Comparison of ENCODE assay signal across 10 cellular contexts in genomic region chr4:3077796-3078195, GRCh38. TPM values are rescaled to one million over a fixed set of nuclear protein-coding genes. Genes with fewer than 3 reads are reported as not detected.
DNase-seq lines count a peak whose midpoint lies in the region; ATAC-seq, FAIRE-seq and TF ChIP-seq lines count a peak whose summit lies in the region.
"Had no signal": no experiment of that assay in that cellular context is flagged by ENCODE, and none has a peak within 500 bp of the region (broad histone marks: within the 10 kb centered on the region; RNA-seq: fewer than 3 reads in every experiment).

No MANE protein-coding gene starts in this region.

- BruUV-seq in HepG2 (replicated peaks; lab: Mats Ljungman, UMichigan), result no TSS peak

- H2BK12ac ChIP-seq in trophoblast cell (ENCODE audit: low read length), result no peak overlapping the region

- H3K14ac ChIP-seq in trophoblast cell (ENCODE audit: low read length), result no peak overlapping the region

- H3K4me1 ChIP-seq in HepG2 (ENCODE audit: insufficient read depth, low read length) (peaks cover 41% of the 10 kb centered on the region), right lobe of liver (peaks cover 0 to 26% (median 2%) of the 10 kb centered on the region in 4 donors), trophoblast cell (ENCODE audit: control insufficient read depth in 1 of 2, insufficient read depth in 2 of 2, low read length in 2 of 2) (peaks cover 11 to 13% of the 10 kb centered on the region in 2 experiments)

- H3K27me3 ChIP-seq in HepG2 (ENCODE audit: control insufficient read depth in 1 of 2, insufficient read depth in 2 of 2, low read length in 2 of 2) (no peaks in the 10 kb centered on the region; a peak in 1 of 5 replicates), right lobe of liver (no peaks in the 10 kb centered on the region), trophoblast cell (ENCODE audit: insufficient read depth, low read length) (no peaks in the 10 kb centered on the region)

- no peak overlapping the region for H3K18ac ChIP-seq in trophoblast cell (ENCODE audit: low read length)

- ATAC-seq in HepG2 (no peak), right lobe of liver (no peak), GM21737 (IDR thresholded peaks at IDR 0.05; ENCODE audit: unreplicated experiment) (peak; percentile 21)
- ATAC-seq: GM23338 had no signal

- TF ChIP-seq CTCF in HepG2 (CRISPR knock-in tag; IDR thresholded peaks at IDR 0.05) (no peak), right lobe of liver (IDR thresholded peaks at IDR 0.05) (no peak)

- TF ChIP-seq EP300 in HepG2 (IDR thresholded peaks at IDR 0.05; ENCODE audit: low read depth in 2 of 2, low read length in 2 of 2), result no peak
- no peak for TF ChIP-seq EP300 in HepG2 (CRISPR knock-in tag; IDR thresholded peaks at IDR 0.05; ENCODE audit: borderline replicate concordance)

- H3K4me2 ChIP-seq in HepG2 (ENCODE audit: low read depth, low read length) (peak overlapping the region; percentile 7; the same call in 1 of the 2 replicates), trophoblast cell (ENCODE audit: low read length) (no peak overlapping the region)
- H3K4me2 ChIP-seq: GM23338 had no signal

- FAIRE-seq in HepG2 (lab: Jason Lieb, UNC), result no peak

- intact Hi-C loops in HepG2 (cut with micrococcal nuclease; ENCODE audit: unreplicated experiment), result no loop called here
- intact Hi-C loops in right lobe of liver (cut with DNase I), result no loop called here

- H2BK5ac ChIP-seq in trophoblast cell (ENCODE audit: low read depth, low read length, poor library complexity), result no peak overlapping the region

- H3K79me2 ChIP-seq in HepG2 (ENCODE audit: insufficient read depth, low read length) (peaks cover 70% of the 10 kb centered on the region), trophoblast cell (ENCODE audit: control insufficient read depth, insufficient read depth, low read length, poor library complexity) (peaks cover 8% of the 10 kb centered on the region)

- H3K9me3 ChIP-seq in HepG2 (ENCODE audit: low read length) (no peaks in the 10 kb centered on the region), right lobe of liver (no peaks in the 10 kb centered on the region), trophoblast cell (ENCODE audit: insufficient read depth, low read depth, low read length) (no peaks in the 10 kb centered on the region)

- H3K4ac ChIP-seq in trophoblast cell (ENCODE audit: low read depth, low read length), result peak overlapping the region; percentile 90

- H3K36me3 ChIP-seq in HepG2 (replicated peaks in 1 of 2; ENCODE audit: control insufficient read depth in 1 of 2, insufficient read depth in 2 of 2, low read length in 2 of 2) (peaks cover 2 to 3% of the 10 kb centered on the region in 2 experiments; a peak in 2 of 5 replicates), right lobe of liver (no peaks in the 10 kb centered on the region), trophoblast cell (ENCODE audit: control insufficient read depth in 1 of 2, insufficient read depth in 2 of 2, low read length in 2 of 2) (peaks cover 0 to 2% of the 10 kb centered on the region in 2 experiments)

- no peak for TF ChIP-seq POLR2A in HepG2 (IDR thresholded peaks at IDR 0.05; ENCODE audit: insufficient read depth in 1 of 2, low read depth in 2 of 2, low read length in 2 of 2)
- no peak for TF ChIP-seq POLR2A in right lobe of liver (IDR thresholded peaks at IDR 0.05)

- WGBS in HepG2 (ENCODE audit: low lambda C conversion rate), result 92% methylated on average over 2 of the region's 2 CpGs
- WGBS in right lobe of liver (ENCODE audit: insufficient coverage, low coverage, low lambda C conversion rate, missing lambda C conversion rate), result 70% methylated on average over 2 of the region's 2 CpGs
- WGBS in trophoblast cell (ENCODE audit: extremely low coverage, insufficient coverage, insufficient read length), result no CpG with 5 or more reads among the region's 2 CpGs

- no peak overlapping the region for H4K8ac ChIP-seq in trophoblast cell (ENCODE audit: low read depth, low read length)

- H3K79me1 ChIP-seq in trophoblast cell (ENCODE audit: low read length), result peaks cover 7% of the 10 kb centered on the region

- H4K12ac ChIP-seq in trophoblast cell (ENCODE audit: low read depth, low read length), result no peak overlapping the region

- POLR2A ChIA-PET in HepG2 (lab: Yijun Ruan, JAX), result no interaction called here

- H2AK5ac ChIP-seq in trophoblast cell (ENCODE audit: low read length), result no peak overlapping the region

- no peak overlapping the region for H2BK120ac ChIP-seq in trophoblast cell (ENCODE audit: insufficient read depth, low read length, poor library complexity)

- in situ Hi-C loops in HepG2 (cut with HindIII; ENCODE audit: extremely low pct_ligation_motif_present, low pct_unique_long_range_greater_than_20kb), result no loop called here

- no peak for TF ChIP-seq RAD21 in HepG2 (CRISPR knock-in tag; IDR thresholded peaks at IDR 0.05)

- no peak overlapping the region for H3K4me3 ChIP-seq in HepG2 (replicated peaks in 1 of 3; ENCODE audit: insufficient read depth in 1 of 3, low read depth in 2 of 3, low read length in 3 of 3)
- no peak overlapping the region for H3K4me3 ChIP-seq in right lobe of liver
- H3K4me3 ChIP-seq in trophoblast cell (ENCODE audit: low read depth, low read length), result no peak overlapping the region
- H3K4me3 ChIP-seq: GM23338 had no signal

- no peak overlapping the region for H3K23ac ChIP-seq in trophoblast cell (ENCODE audit: low read length)

- DNase-seq in HepG2 (ENCODE audit: low spot score), result no peak
- no peak for DNase-seq in right lobe of liver
- DNase-seq in NOMO-1 (lab: John Stamatoyannopoulos, UW; ENCODE audit: unreplicated experiment in 2 of 2), result peak; percentile 10 to 17
- DNase-seq in trophoblast cell, result no peak
- DNase-seq in activated CD8-positive, alpha-beta memory T cell treated with anti-CD3 and anti-CD28 coated beads for 24 hours, result no peak
- DNase-seq in DMS153 (lab: John Stamatoyannopoulos, UW), result no peak
- DNase-seq in occipital lobe (lab: John Stamatoyannopoulos, UW), result no peak

- H2AFZ ChIP-seq in HepG2 (ENCODE audit: low read length) (no peak overlapping the region), trophoblast cell (ENCODE audit: insufficient read depth, low read length, poor library complexity) (no peak overlapping the region)
- H2AFZ ChIP-seq: GM23338 had no signal

- H3K27ac ChIP-seq in HepG2 (ENCODE audit: extremely low read length, insufficient read depth, low read length) (no peak overlapping the region), right lobe of liver (no peak overlapping the region), trophoblast cell (ENCODE audit: low read depth, low read length) (no peak overlapping the region)

- no peak overlapping the region for H3K9ac ChIP-seq in HepG2 (ENCODE audit: insufficient read depth, low read depth, low read length)
- H3K9ac ChIP-seq in trophoblast cell (ENCODE audit: low read length), result no peak overlapping the region

- peaks cover 10% of the 10 kb centered on the region for H4K20me1 ChIP-seq in HepG2 (ENCODE audit: insufficient read depth, low read length)

- H4K91ac ChIP-seq in trophoblast cell (ENCODE audit: low read depth, low read length), result no peak overlapping the region

- CTCF ChIA-PET in HepG2 (lab: Yijun Ruan, JAX; ENCODE audit: low intra/inter-chr PET ratio, low total read pairs), result no interaction called here

RNA-seq across cellular contexts. Expression of gene HTT, which starts 3.3 kb away (rescaled TPM):
- total RNA-seq in HepG2 (2016; rRNA removed; fragmentation: Illumina TruSeq; extraction: Trizol) (19.5 and 34.3 TPM in 2 replicates), right lobe of liver (10 to 100 TPM; 25.5 to 37.8 (median 30.3) TPM), occipital lobe (71.1 TPM)
- total RNA-seq in HepG2 (2016; cell fraction: cytosol; rRNA removed; fragmentation: Illumina TruSeq; extraction: Trizol; ENCODE audit: low read depth), result 8.9 and 9.0 TPM in 2 replicates
- total RNA-seq in HepG2 (2016; cell fraction: insoluble cytoplasmic fraction; rRNA removed; fragmentation: Illumina TruSeq; extraction: Trizol), result 19.6 and 34.7 TPM in 2 replicates
- 12.0 and 13.5 TPM in 2 replicates for total RNA-seq in HepG2 (2016; cell fraction: membrane; rRNA removed; fragmentation: Illumina TruSeq; extraction: Trizol)
- 44.5 and 53.3 TPM in 2 replicates for total RNA-seq in HepG2 (2016; cell fraction: nucleus; rRNA removed; fragmentation: Illumina TruSeq; extraction: Trizol)
- 17.5 and 21.0 TPM in 2 replicates for polyA plus RNA-seq in HepG2 (2011; rRNA removed)
- 8.1 and 12.3 TPM in 2 replicates for polyA plus RNA-seq in HepG2 (2011; cell fraction: cytosol; rRNA removed)
- polyA plus RNA-seq in HepG2 (2011; cell fraction: nucleus; rRNA removed), result 77.2 and 88.2 TPM in 2 replicates
- polyA plus RNA-seq in HepG2 (2012), result 19.2 and 21.9 TPM in 2 replicates
- 0.76 and 0.89 TPM in 2 replicates for polyA plus RNA-seq in HepG2 (2016; cell fraction: cytosol; fragmentation: Illumina TruSeq; extraction: Trizol; ENCODE audit: low read depth)
- polyA plus RNA-seq in HepG2 (2016; cell fraction: insoluble cytoplasmic fraction; fragmentation: Illumina TruSeq; extraction: Trizol; ENCODE audit: low read depth), result 11.2 and 16.6 TPM in 2 replicates
- 1.9 and 2.0 TPM in 2 replicates for polyA plus RNA-seq in HepG2 (2016; cell fraction: membrane; fragmentation: Illumina TruSeq; extraction: Trizol; ENCODE audit: low read depth)
- polyA plus RNA-seq in HepG2 (2016; cell fraction: nucleus; fragmentation: Illumina TruSeq; extraction: Trizol; ENCODE audit: insufficient read depth, low read depth), result 51.6 and 58.9 TPM in 2 replicates
- polyA minus RNA-seq in HepG2 (2011; rRNA and poly(A)+ RNA removed; ENCODE audit: low replicate concordance), result 75.1 and 127 TPM in 2 replicates
- polyA minus RNA-seq in HepG2 (2011; cell fraction: cytosol; rRNA and poly(A)+ RNA removed), result 57.9 and 59.9 TPM in 2 replicates
- 131 and 135 TPM in 2 replicates for polyA minus RNA-seq in HepG2 (2011; cell fraction: nucleus; rRNA and poly(A)+ RNA removed)
- 27.4 and 27.8 TPM in 2 replicates for polyA plus RNA-seq in trophoblast cell (2013)

RNA-seq across cellular contexts. Expression of gene HTT-AS, which starts 3.5 kb away (rescaled TPM):
- not detected in 2 replicates for total RNA-seq in HepG2 (2016; rRNA removed; fragmentation: Illumina TruSeq; extraction: Trizol)
- not detected in 2 replicates for total RNA-seq in HepG2 (2016; cell fraction: cytosol; rRNA removed; fragmentation: Illumina TruSeq; extraction: Trizol; ENCODE audit: low read depth)
- not detected in 2 replicates for total RNA-seq in HepG2 (2016; cell fraction: insoluble cytoplasmic fraction; rRNA removed; fragmentation: Illumina TruSeq; extraction: Trizol)
- total RNA-seq in HepG2 (2016; cell fraction: membrane; rRNA removed; fragmentation: Illumina TruSeq; extraction: Trizol), result not detected in 2 replicates
- not detected in 2 replicates for total RNA-seq in HepG2 (2016; cell fraction: nucleus; rRNA removed; fragmentation: Illumina TruSeq; extraction: Trizol)
- polyA plus RNA-seq in HepG2 (2011; rRNA removed), result not detected in 2 replicates
- not detected in 2 replicates for polyA plus RNA-seq in HepG2 (2011; cell fraction: cytosol; rRNA removed)
- not detected in 2 replicates for polyA plus RNA-seq in HepG2 (2011; cell fraction: nucleus; rRNA removed)
- polyA plus RNA-seq in HepG2 (2012), result not detected in 2 replicates
- polyA plus RNA-seq in HepG2 (2016; cell fraction: cytosol; fragmentation: Illumina TruSeq; extraction: Trizol; ENCODE audit: low read depth), result not detected in 2 replicates
- polyA plus RNA-seq in HepG2 (2016; cell fraction: insoluble cytoplasmic fraction; fragmentation: Illumina TruSeq; extraction: Trizol; ENCODE audit: low read depth), result not detected in 2 replicates
- polyA plus RNA-seq in HepG2 (2016; cell fraction: membrane; fragmentation: Illumina TruSeq; extraction: Trizol; ENCODE audit: low read depth), result not detected in 2 replicates
- not detected in 2 replicates for polyA plus RNA-seq in HepG2 (2016; cell fraction: nucleus; fragmentation: Illumina TruSeq; extraction: Trizol; ENCODE audit: insufficient read depth, low read depth)
- polyA minus RNA-seq in HepG2 (2011; rRNA and poly(A)+ RNA removed; ENCODE audit: low replicate concordance), result not detected in 2 replicates
- not detected in 2 replicates for polyA minus RNA-seq in HepG2 (2011; cell fraction: cytosol; rRNA and poly(A)+ RNA removed)
- polyA minus RNA-seq in HepG2 (2011; cell fraction: nucleus; rRNA and poly(A)+ RNA removed), result not detected in 2 replicates
- total RNA-seq in right lobe of liver, result not detected
- not detected in 2 replicates for polyA plus RNA-seq in trophoblast cell (2013)
- total RNA-seq in occipital lobe, result not detected
- total RNA-seq: GM23338, pulmonary artery endothelial cell had no signal
- polyA plus RNA-seq: GM23338 had no signal

Comparison
In these comparisons a context has a peak if more than half of its experiments do, and no peak if none do; other contexts are left out.
1. DNase-seq: peak in NOMO-1 (2 of 2); none in HepG2 (single experiment), right lobe of liver (0 of 3), trophoblast cell (0 of 2), activated CD8-positive, alpha-beta memory T cell treated with anti-CD3 and anti-CD28 coated beads for 24 hours (single experiment), DMS153 (single experiment) and occipital lobe (single experiment).